Comparison of ENCODE assay signal across 15 cellular contexts in genomic region chr9:113934826-113935676, GRCh38.
"Had no signal": no experiment of that assay in that cellular context is flagged by ENCODE, and none has a peak within 500 bp of the region (broad histone marks: within the 10 kb centered on the region; RNA-seq: fewer than 3 reads in every experiment).

No MANE protein-coding gene starts in this region.

- H3K27me3 ChIP-seq: adrenal gland, body of pancreas had no signal

- H3K27ac ChIP-seq: body of pancreas had no signal

- ATAC-seq: body of pancreas had no signal

- H3K9me3 ChIP-seq: adrenal gland, body of pancreas had no signal

- H3K4me3 Mint-ChIP-seq: central memory CD8-positive, alpha-beta T cell; nephron progenitor cell; stimulated activated memory B cell treated with anti-CD40 and anti-IgM and Interleukin-4, amounts not matched to agents 10 μg/mL and 1 μg/mL and 100 μg/mL, for 72 hours had no signal

- H3K27ac Mint-ChIP-seq: nephron progenitor cell; stimulated activated memory B cell treated with anti-CD40 and anti-IgM and Interleukin-4, amounts not matched to agents 10 μg/mL and 1 μg/mL and 100 μg/mL, for 72 hours had no signal

- H3K4me1 Mint-ChIP-seq: central memory CD8-positive, alpha-beta T cell; nephron progenitor cell; stimulated activated memory B cell treated with anti-CD40 and anti-IgM and Interleukin-4, amounts not matched to agents 10 μg/mL and 1 μg/mL and 100 μg/mL, for 72 hours had no signal

- H3K9me3 Mint-ChIP-seq: central memory CD8-positive, alpha-beta T cell; nephron progenitor cell; stimulated activated memory B cell treated with anti-CD40 and anti-IgM and Interleukin-4, amounts not matched to agents 10 μg/mL and 1 μg/mL and 100 μg/mL, for 72 hours had no signal

- H3K36me3 ChIP-seq: adrenal gland had no signal

- H3K36me3 Mint-ChIP-seq: stimulated activated memory B cell treated with anti-CD40 and anti-IgM and Interleukin-4, amounts not matched to agents 10 μg/mL and 1 μg/mL and 100 μg/mL, for 72 hours had no signal

- H3K4me3 ChIP-seq: adrenal gland, body of pancreas, smooth muscle cell had no signal

- H3K27me3 Mint-ChIP-seq: central memory CD8-positive, alpha-beta T cell; stimulated activated memory B cell treated with anti-CD40 and anti-IgM and Interleukin-4, amounts not matched to agents 10 μg/mL and 1 μg/mL and 100 μg/mL, for 72 hours had no signal

- DNase-seq: activated CD4-positive, alpha-beta T cell treated with anti-CD3 and anti-CD28 coated beads, Interleukin-2, amount 50 U/mL, for 4 hours; activated naive CD4-positive, alpha-beta T cell treated with anti-CD3 and anti-CD28 coated beads, Interleukin-2, amount 50 U/mL, for 16 hours; dermis blood vessel endothelial cell; hypothalamus; nephron progenitor cell; retina; SIG-M5; stimulated activated CD4-positive, alpha-beta T cell treated with anti-CD3 and anti-CD28 coated beads, Interleukin-1b, Interleukin-23, amount 100 ng/mL, for 48 hours; T-helper 2 cell; trophoblast cell had no signal
